ENCODE assay signal across 11 cellular contexts in genomic region chr5:160092960-160093701, GRCh38. TPM values are rescaled to one million over a fixed set of nuclear protein-coding genes. Genes with fewer than 3 reads are reported as not detected.
DNase-seq lines count a peak whose midpoint lies in the region; ATAC-seq and TF ChIP-seq lines count a peak whose summit lies in the region.
"Had no signal": no experiment of that assay in that cellular context is flagged by ENCODE, and none has a peak within 500 bp of the region (broad histone marks: within the 10 kb centered on the region; RNA-seq: fewer than 3 reads in every experiment).

No MANE protein-coding gene starts in this region.

- no peaks in the 10 kb centered on the region for H3K9me3 ChIP-seq in left ventricle myocardium inferior (replicated peaks)

- peaks cover 26% of the 10 kb centered on the region for H3K4me1 Mint-ChIP-seq in activated naive CD8-positive, alpha-beta T cell treated with anti-CD3 and anti-CD28 coated beads, Interleukin-2, amount 10 ng/mL, durations not matched to agents 7 days and 5 days

- peaks cover 31% of the 10 kb centered on the region for H3K36me3 ChIP-seq in left ventricle myocardium inferior

- intact Hi-C loops in left ventricle myocardium inferior (cut with micrococcal nuclease): no loop called here

- no peak overlapping the region for H3K4me3 ChIP-seq in left ventricle myocardium inferior

- H3K36me3 Mint-ChIP-seq in activated naive CD8-positive, alpha-beta T cell treated with anti-CD3 and anti-CD28 coated beads, Interleukin-2, amount 10 ng/mL, durations not matched to agents 7 days and 5 days: peaks cover 44% of the 10 kb centered on the region

- POLR2A ChIA-PET in activated naive CD8-positive, alpha-beta T cell treated with anti-CD3 and anti-CD28 coated beads, Interleukin-2, amount 10 ng/mL, durations not matched to agents 7 days and 5 days (lab: Charles Lee): no interaction called here

- no peak for TF ChIP-seq CTCF in left ventricle myocardium inferior (IDR thresholded peaks at IDR 0.05; ENCODE audit: borderline replicate concordance)

- peak overlapping the region; percentile 71 for H3K27ac Mint-ChIP-seq in activated naive CD8-positive, alpha-beta T cell treated with anti-CD3 and anti-CD28 coated beads, Interleukin-2, amount 10 ng/mL, durations not matched to agents 7 days and 5 days

- peak; percentile 58 for ATAC-seq in GM18508 (IDR thresholded peaks at IDR 0.05; ENCODE audit: insufficient read depth, unreplicated experiment)
- peak; percentile 77 for ATAC-seq in GM19455 (IDR thresholded peaks at IDR 0.05; ENCODE audit: unreplicated experiment)
- ATAC-seq in HG02973 (IDR thresholded peaks at IDR 0.05; ENCODE audit: unreplicated experiment): peak; percentile 58
- ATAC-seq in activated naive CD8-positive, alpha-beta T cell treated with anti-CD3 and anti-CD28 coated beads, Interleukin-2, amount 10 ng/mL, durations not matched to agents 7 days and 5 days (ENCODE audit: low read depth): no peak

- no peaks in the 10 kb centered on the region for H3K27me3 ChIP-seq in left ventricle myocardium inferior (ENCODE audit: low read depth)

- H3K27me3 Mint-ChIP-seq in activated naive CD8-positive, alpha-beta T cell treated with anti-CD3 and anti-CD28 coated beads, Interleukin-2, amount 10 ng/mL, durations not matched to agents 7 days and 5 days: no peaks in the 10 kb centered on the region

- H3K27ac ChIP-seq in left ventricle myocardium inferior (replicated peaks): no peak overlapping the region
- H3K27ac ChIP-seq: parathyroid adenoma, VCaP had no signal

- H3K4me3 Mint-ChIP-seq in activated naive CD8-positive, alpha-beta T cell treated with anti-CD3 and anti-CD28 coated beads, Interleukin-2, amount 10 ng/mL, durations not matched to agents 7 days and 5 days: peak overlapping the region; percentile 55

- DNase-seq in activated naive CD8-positive, alpha-beta T cell treated with anti-CD3 and anti-CD28 coated beads, Interleukin-2, amount 10 ng/mL, durations not matched to agents 7 days and 5 days: no peak
- DNase-seq in DMS 273 treated with DMSO at 0.1 percent for 48 hours (lab: John Stamatoyannopoulos, UW) (no peak), left ventricle myocardium inferior (no peak)
- DNase-seq in stimulated activated CD4-positive, alpha-beta T cell treated with anti-CD3 and anti-CD28 coated beads, Interleukin-1b, Interleukin-23, amount 100 ng/mL, for 48 hours: no peak
- DNase-seq: erythroblast, NCI-H1092 treated with DMSO at 0.1 percent for 48 hours had no signal

- H3K9me3 Mint-ChIP-seq in activated naive CD8-positive, alpha-beta T cell treated with anti-CD3 and anti-CD28 coated beads, Interleukin-2, amount 10 ng/mL, durations not matched to agents 7 days and 5 days: no peaks in the 10 kb centered on the region

- H3K4me1 ChIP-seq in left ventricle myocardium inferior: no peaks in the 10 kb centered on the region

RNA-seq across cellular contexts. Expression of gene PWWP2A, which starts 26.1 kb away (rescaled TPM):
- total RNA-seq in activated naive CD8-positive, alpha-beta T cell treated with anti-CD3 and anti-CD28 coated beads, Interleukin-2, amount 10 ng/mL, durations not matched to agents 7 days and 5 days: 10 to 100 TPM; 26.2 to 27.8 TPM
- 9.9 TPM for total RNA-seq in left ventricle myocardium inferior
